Comparison of ENCODE assay signal across 8 cellular contexts in the genomic region with DNA sequence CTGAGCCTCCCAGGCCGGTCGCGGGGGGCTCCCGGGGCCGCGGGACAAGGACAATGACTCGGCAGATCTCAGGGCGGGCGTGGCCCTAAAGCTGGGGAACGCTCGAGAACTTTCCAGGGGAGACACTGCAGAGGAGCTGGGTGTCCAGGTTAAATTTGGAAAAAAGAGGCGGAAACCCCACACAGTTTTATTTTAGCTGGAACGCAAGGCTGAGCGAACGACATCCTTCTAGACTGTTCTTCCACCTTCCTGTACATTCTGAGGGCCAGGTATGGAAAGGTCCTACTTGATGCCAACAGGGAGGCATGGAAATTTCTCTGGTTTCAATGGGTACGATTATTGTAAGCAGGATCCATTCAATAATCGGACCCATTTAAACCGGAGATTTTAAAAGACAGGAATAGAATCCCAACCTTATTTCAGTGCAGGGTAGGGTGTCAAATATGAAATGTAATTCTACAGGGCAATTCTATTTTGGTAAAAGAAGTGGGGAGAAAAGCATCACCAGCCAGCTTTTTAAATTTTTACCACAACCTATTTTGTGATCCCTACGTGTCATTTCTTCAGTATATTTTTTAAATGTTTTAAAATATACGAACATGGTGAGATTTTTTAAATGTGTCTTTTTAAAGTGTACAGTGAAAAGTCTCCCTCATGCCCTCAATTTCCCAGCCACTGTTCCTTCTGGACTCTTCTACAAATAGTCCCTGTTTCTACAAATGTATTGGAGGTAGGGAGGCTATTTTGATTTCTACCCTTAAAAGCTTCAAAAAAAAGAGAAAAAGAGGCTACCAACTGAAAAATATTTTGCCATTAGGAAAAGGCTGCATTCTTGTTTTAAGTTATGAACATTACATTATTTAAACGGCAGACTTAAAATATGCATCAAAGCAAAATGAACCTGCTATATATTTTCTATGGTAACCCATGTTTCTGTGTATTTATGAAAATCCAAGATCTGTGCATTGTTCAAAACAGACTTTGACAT. TPM values are rescaled to one million over a fixed set of nuclear protein-coding genes. Genes with fewer than 3 reads are reported as not detected.
DNase-seq lines count a peak whose midpoint lies in the region; ATAC-seq and TF ChIP-seq lines count a peak whose summit lies in the region.

No MANE protein-coding gene starts in this region.

- TF ChIP-seq RAD21 in HCT116 (IDR thresholded peaks at IDR 0.05; ENCODE audit: low read depth): no peak

- peaks cover 49% of the 10 kb centered on the region for H3K79me2 ChIP-seq in HCT116 (ENCODE audit: insufficient read depth, low read length)

- peaks cover 26% of the 10 kb centered on the region; the same call in 1 of the 2 replicates for H4K20me1 ChIP-seq in HCT116 (ENCODE audit: insufficient read depth)

- no peak for TF ChIP-seq POLR2A in HCT116 (IDR thresholded peaks at IDR 0.05; ENCODE audit: borderline replicate concordance, extremely low read depth, insufficient read depth, insufficient read length)

- RAD21 ChIA-PET in HCT116 (lab: Charles Lee; ENCODE audit: low non-redundant PET in 1 of 2, low total read pairs in 2 of 2, uncharacterized antibody in 2 of 2, unreplicated experiment in 2 of 2): interaction anchor here (0.6 to 1.3 kb wide), 3 partner anchors 14 to 25 kb away, joined by 3 to 4 read pairs (median 3); no protein-coding TSS in a partner anchor

- H2AFZ ChIP-seq in HCT116 (ENCODE audit: low read depth, low read length, poor library complexity, severe bottlenecking): no peak overlapping the region
- H2AFZ ChIP-seq in neuron (ENCODE audit: low read depth, low read length): peak overlapping the region; percentile 39

- DNase-seq in CD4-positive, CD25-positive, alpha-beta regulatory T cell: no peak
- DNase-seq in HCT116 (ENCODE audit: low read depth, low spot score) (no peak), T-cell (no peak), fibroblast of pulmonary artery (ENCODE audit: low read depth) (peak; percentile 36), NCI-H526 treated with DMSO at 0.1 percent for 48 hours (lab: John Stamatoyannopoulos, UW) (no peak), NK-92 (lab: John Stamatoyannopoulos, UW; ENCODE audit: unreplicated experiment) (no peak)

- peaks cover 24% of the 10 kb centered on the region for H3K27me3 Mint-ChIP-seq in CD4-positive, CD25-positive, alpha-beta regulatory T cell
- peaks cover 0 to 8% of the 10 kb centered on the region in 2 donors for H3K27me3 Mint-ChIP-seq in T-cell

- no peak for ATAC-seq in CD4-positive, CD25-positive, alpha-beta regulatory T cell (ENCODE audit: low read depth in 2 of 2)
- no peak for ATAC-seq in HCT116
- peak in 1 of 4 experiments; percentile 1 for ATAC-seq in T-cell (replicated peaks in 1 of 4)
- no peak for ATAC-seq in activated CD4-positive, CD25-positive, alpha-beta regulatory T cell treated with anti-CD3 and anti-CD28 coated beads, Interleukin-2, amount 50 U/mL, for 24 hours

- CTCF ChIA-PET in HCT116 (lab: Charles Lee) (interaction anchor here (2.6 to 7.1 kb wide), 2 partner anchors 10 to 25 kb away, joined by 18 to 44 read pairs; no protein-coding TSS in a partner anchor), T-cell (lab: Charles Lee) (interaction anchor here in 1 of 2 donors (2.7 to 5.1 kb wide), 3 partner anchors 9 to 24 kb away, joined by 14 to 64 read pairs (median 50); no protein-coding TSS in a partner anchor)

- H3K4me3 Mint-ChIP-seq in CD4-positive, CD25-positive, alpha-beta regulatory T cell: peak overlapping the region; percentile 87 to 100 (median 95)
- H3K4me3 Mint-ChIP-seq in T-cell: peak overlapping the region; percentile 99 to 100 (median 100)

- peaks cover 31% of the 10 kb centered on the region for H3K36me3 Mint-ChIP-seq in CD4-positive, CD25-positive, alpha-beta regulatory T cell
- H3K36me3 Mint-ChIP-seq in T-cell: peaks cover 35% of the 10 kb centered on the region

- peak overlapping the region; percentile 99 to 100 (median 99) for H3K27ac Mint-ChIP-seq in CD4-positive, CD25-positive, alpha-beta regulatory T cell
- peak overlapping the region; percentile 98 to 99 for H3K27ac Mint-ChIP-seq in T-cell

- no peaks in the 10 kb centered on the region for H3K9me2 ChIP-seq in HCT116 (ENCODE audit: insufficient read depth)

- POLR2A ChIA-PET in HCT116 (lab: Charles Lee): interaction anchor here (0.6 to 7.4 kb wide), 9 partner anchors 8 to 21 kb away, joined by 3 to 186 read pairs (median 7); no protein-coding TSS in a partner anchor
- POLR2A ChIA-PET in T-cell (lab: Charles Lee): interaction anchor here in 1 of 2 donors (1.3 kb wide), 1 partner anchor 9 kb away, joined by 4 read pairs; no protein-coding TSS in a partner anchor

- TF ChIP-seq CTCF in HCT116 (IDR thresholded peaks at IDR 0.05 in 2 of 3, conservative IDR thresholded peaks at IDR 0.05 in 1 of 3; ENCODE audit: borderline replicate concordance in 1 of 3, insufficient read depth in 1 of 3, low read depth in 2 of 3, low read length in 2 of 3) (no peak), fibroblast of pulmonary artery (IDR thresholded peaks at IDR 0.05; ENCODE audit: low read length, missing control alignments) (no peak)

- no peaks in the 10 kb centered on the region for H3K9me3 ChIP-seq in CD4-positive, CD25-positive, alpha-beta regulatory T cell (ENCODE audit: control insufficient read depth in 2 of 2, low read length in 2 of 2)
- H3K9me3 ChIP-seq in HCT116 (ENCODE audit: control insufficient read depth in 1 of 2, insufficient read depth in 1 of 2, low read depth in 1 of 2, low read length in 2 of 2) (no peaks in the 10 kb centered on the region), neuron (ENCODE audit: low read length) (peaks cover 3% of the 10 kb centered on the region)

- no TSS peak for BruUV-seq in HCT116 (replicated peaks; lab: Mats Ljungman, UMichigan)

- H3K36me3 ChIP-seq in CD4-positive, CD25-positive, alpha-beta regulatory T cell (ENCODE audit: control insufficient read depth, insufficient read depth, low read length): peaks cover 21% of the 10 kb centered on the region
- H3K36me3 ChIP-seq in HCT116 (ENCODE audit: control insufficient read depth in 1 of 2, insufficient read depth in 2 of 2, low read length in 2 of 2) (peaks cover 11 to 32% of the 10 kb centered on the region in 2 experiments; a peak in 3 of 4 replicates), neuron (ENCODE audit: insufficient read depth, low read length) (peaks cover 25% of the 10 kb centered on the region)

- H3K4me1 Mint-ChIP-seq in CD4-positive, CD25-positive, alpha-beta regulatory T cell: peaks cover 29 to 91% (median 61%) of the 10 kb centered on the region in 4 donors
- H3K4me1 Mint-ChIP-seq in T-cell: peaks cover 80 to 92% (median 82%) of the 10 kb centered on the region in 3 donors

- no peaks in the 10 kb centered on the region for H3K27me3 ChIP-seq in CD4-positive, CD25-positive, alpha-beta regulatory T cell (ENCODE audit: control insufficient read depth, insufficient read depth, low read length)
- H3K27me3 ChIP-seq in HCT116 (ENCODE audit: insufficient read depth, low read length) (no peaks in the 10 kb centered on the region), neuron (ENCODE audit: insufficient read depth, low read length) (no peaks in the 10 kb centered on the region)

- H3K9me3 Mint-ChIP-seq in CD4-positive, CD25-positive, alpha-beta regulatory T cell: peaks cover 0 to 9% (median 0%) of the 10 kb centered on the region in 7 donors
- no peaks in the 10 kb centered on the region for H3K9me3 Mint-ChIP-seq in T-cell

- H3K4me3 ChIP-seq in CD4-positive, CD25-positive, alpha-beta regulatory T cell (ENCODE audit: low read depth, low read length): peak overlapping the region; percentile 99
- H3K4me3 ChIP-seq in HCT116 (replicated peaks in 1 of 2; ENCODE audit: low read depth in 1 of 2, low read length in 2 of 2) (peak overlapping the region; percentile 98 to 100), fibroblast of pulmonary artery (replicated peaks; ENCODE audit: low read depth, low read length) (peak overlapping the region; percentile 100), neuron (ENCODE audit: low read length) (peak overlapping the region; percentile 66)

- H3K9ac ChIP-seq in HCT116 (ENCODE audit: low read length): peak overlapping the region; percentile 100

- intact Hi-C loops in HCT116 (cut with micrococcal nuclease): loop anchor here (2.0 to 5.0 kb wide), 2 partner anchors 23 to 283 kb away; no protein-coding TSS in a partner anchor

- H3K4me1 ChIP-seq in CD4-positive, CD25-positive, alpha-beta regulatory T cell (ENCODE audit: control insufficient read depth, insufficient read depth, low read length, poor library complexity, severe bottlenecking): peaks cover 69% of the 10 kb centered on the region
- H3K4me1 ChIP-seq in HCT116 (ENCODE audit: control insufficient read depth in 1 of 2, insufficient read depth in 2 of 2, low read length in 2 of 2): peaks cover 45 to 77% of the 10 kb centered on the region in 2 experiments
- H3K4me1 ChIP-seq in neuron (ENCODE audit: insufficient read depth, low read length): peaks cover 58% of the 10 kb centered on the region

- H3K4me2 ChIP-seq in HCT116 (ENCODE audit: low read length): peak overlapping the region; percentile 96

- H3K27ac ChIP-seq in CD4-positive, CD25-positive, alpha-beta regulatory T cell (ENCODE audit: insufficient read depth, low read length, poor library complexity, severe bottlenecking): peak overlapping the region; percentile 99
- peak overlapping the region; percentile 96 for H3K27ac ChIP-seq in HCT116 (ENCODE audit: low read depth, low read length)

TF ChIP-seq in HCT116, 20 proteins besides CTCF, POLR2A, EP300 and RAD21:
- TF ChIP-seq FOSL1 (IDR thresholded peaks at IDR 0.05; ENCODE audit: low read depth): no peak

RNA-seq across cellular contexts. Expression of a gene that starts 1.1 kb away (rescaled TPM):
- 2,012 TPM for total RNA-seq in CD4-positive, CD25-positive, alpha-beta regulatory T cell
- 1,000 to 10,000 TPM; 1,179 to 1,557 (median 1,450) TPM for polyA plus RNA-seq in CD4-positive, CD25-positive, alpha-beta regulatory T cell
- 1,259 TPM for total RNA-seq in HCT116 (2021; ENCODE audit: unreplicated experiment)
- polyA plus RNA-seq in HCT116 (2012): 1,986 and 3,408 TPM in 2 replicates
- total RNA-seq in T-cell: 1,000 to 10,000 TPM in 2 of 5 donors, 100 to 1,000 TPM in 3; 786 to 1,410 (median 885) TPM

RNA-seq across cellular contexts. Expression of a gene that starts 51.9 kb away (rescaled TPM):
- total RNA-seq in CD4-positive, CD25-positive, alpha-beta regulatory T cell: 1.2 TPM
- under 1 TPM; 0.52 to 0.81 (median 0.69) TPM for polyA plus RNA-seq in CD4-positive, CD25-positive, alpha-beta regulatory T cell
- total RNA-seq in HCT116 (2021; ENCODE audit: unreplicated experiment) (95.5 TPM), T-cell (1 to 10 TPM; 3.1 to 5.6 (median 4.5) TPM)
- polyA plus RNA-seq in HCT116 (2012): 114 and 120 TPM in 2 replicates

Comparison
In these comparisons a context has a peak if more than half of its experiments do, and no peak if none do; other contexts are left out.
1. RNA of a gene that starts 51.9 kb away (total RNA-seq): 95.5 TPM in HCT116 (single experiment); 3.1 to 5.6 TPM in T-cell and 1.2 TPM in CD4-positive, CD25-positive, alpha-beta regulatory T cell (single experiment); every median in the first group is over 10 times any median in the second.
2. Peak in every context shown above with its lines, with median percentiles within 50 percentile points of each other: H3K4me3 ChIP-seq.